33 cellular contexts compared by ENCODE assay signal in genomic region chr11:103061656-103062055, GRCh38.
"Had no signal": no experiment of that assay in that cellular context is flagged by ENCODE, and none has a peak within 500 bp of the region (broad histone marks: within the 10 kb centered on the region; RNA-seq: fewer than 3 reads in every experiment).

No MANE protein-coding gene starts in this region.

- H3K9me3 ChIP-seq: adrenal gland, body of pancreas, breast epithelium had no signal

- DNase-seq: activated B cell treated with CpG ODN at 0.5 μM for 24 hours; activated CD4-positive, alpha-beta memory T cell treated with anti-CD3 and anti-CD28 coated beads for 36 hours; activated CD4-positive, alpha-beta T cell treated with anti-CD3 and anti-CD28 coated beads for 4 hours; activated CD4-positive, alpha-beta T cell treated with anti-CD3 and anti-CD28 coated beads, Interleukin-2, amount 10 ng/mL, durations not matched to agents 24 days and 14 days; activated CD4-positive, alpha-beta T cell treated with anti-CD3 and anti-CD28 coated beads, Interleukin-2, amount 50 U/mL, for 1 hour; activated CD4-positive, alpha-beta T cell treated with anti-CD3 and anti-CD28 coated beads, Interleukin-2, amount 50 U/mL, for 4 hours; activated CD4-positive, CD25-positive, alpha-beta regulatory T cell treated with anti-CD3 and anti-CD28 coated beads, Interleukin-2, amount 50 U/mL, for 72 hours; activated CD8-positive, alpha-beta memory T cell treated with anti-CD3 and anti-CD28 coated beads, Interleukin-2, amount 50 U/mL, for 4 hours; activated CD8-positive, alpha-beta T cell treated with anti-CD3 and anti-CD28 coated beads for 36 hours; activated effector memory CD4-positive, alpha-beta T cell treated with anti-CD3 and anti-CD28 coated beads, Interleukin-2, amount 50 U/mL, for 16 hours; activated gamma-delta T cell treated with Interleukin-2 at 50 U/mL for 16 hours; activated naive CD4-positive, alpha-beta T cell; activated naive CD4-positive, alpha-beta T cell treated with anti-CD3 and anti-CD28 coated beads for 36 hours; activated naive CD4-positive, alpha-beta T cell treated with anti-CD3 and anti-CD28 coated beads, Interleukin-2, amount 50 U/mL, for 16 hours; activated naive CD8-positive, alpha-beta T cell treated with anti-CD3 and anti-CD28 coated beads for 36 hours; activated T-cell treated with anti-CD3 and anti-CD28 coated beads for 4 hours; activated T-cell treated with anti-CD3 and anti-CD28 coated beads, Interleukin-2, amount 50 U/mL, for 1 hour; activated T-cell treated with anti-CD3 and anti-CD28 coated beads, Interleukin-2, amount 50 U/mL, for 4 hours; activated T-cell treated with anti-CD3 and anti-CD28 coated beads, Interleukin-2, amount 50 U/mL, for 72 hours; adrenal gland; amniotic stem cell; aorta; body of pancreas; brain microvascular endothelial cell; central memory CD4-positive, alpha-beta T cell; T-helper 1 cell; T-helper 2 cell; T-helper 9 cell had no signal

- ATAC-seq: activated CD8-positive, alpha-beta T cell treated with anti-CD3 and anti-CD28 coated beads for 36 hours; activated naive CD4-positive, alpha-beta T cell treated with anti-CD3 and anti-CD28 coated beads, Interleukin-2, amount 50 U/mL, for 72 hours; activated T-cell treated with anti-CD3 and anti-CD28 coated beads, Interleukin-2, amount 50 U/mL, for 4 hours; activated T-cell treated with anti-CD3 and anti-CD28 coated beads, Interleukin-2, amount 50 U/mL, for 72 hours; activated T-helper 17 cell treated with anti-CD3 and anti-CD28 coated beads, Interleukin-2, amount 50 U/mL, for 72 hours; body of pancreas had no signal

- H3K4me1 ChIP-seq: breast epithelium had no signal

- H3K4me3 ChIP-seq: adrenal gland, body of pancreas, breast epithelium had no signal

- FAIRE-seq: TTC549 had no signal

- H3K27ac ChIP-seq: adrenal gland, body of pancreas, brain microvascular endothelial cell, breast epithelium, VCaP had no signal

- H3K27me3 ChIP-seq: adrenal gland, body of pancreas, brain microvascular endothelial cell, breast epithelium had no signal
